8 cellular contexts compared by ENCODE assay signal in genomic region chr2:15591373-15591691, GRCh38. TPM values are rescaled to one million over a fixed set of nuclear protein-coding genes. Genes with fewer than 3 reads are reported as not detected.
DNase-seq lines count a peak whose midpoint lies in the region; ATAC-seq and TF ChIP-seq lines count a peak whose summit lies in the region.

No MANE protein-coding gene starts in this region.

- H3K9me3 Mint-ChIP-seq in activated T-cell treated with anti-CD3 and anti-CD28 coated beads, Interleukin-2, amount 50 U/mL, for 24 hours = no peaks in the 10 kb centered on the region

- H3K4me1 Mint-ChIP-seq in activated T-cell treated with anti-CD3 and anti-CD28 coated beads, Interleukin-2, amount 50 U/mL, for 24 hours (ENCODE audit: low read depth) = peaks cover 35% of the 10 kb centered on the region

- peak overlapping the region; percentile 98 for H3K27ac Mint-ChIP-seq in activated T-cell treated with anti-CD3 and anti-CD28 coated beads, Interleukin-2, amount 50 U/mL, for 24 hours

- peak overlapping the region; percentile 94 for H3K4me3 Mint-ChIP-seq in activated T-cell treated with anti-CD3 and anti-CD28 coated beads, Interleukin-2, amount 50 U/mL, for 24 hours

- TF ChIP-seq CTCF in adrenal gland (IDR thresholded peaks at IDR 0.05) (no peak), left lung (IDR thresholded peaks at IDR 0.05) (no peak), thoracic aorta (IDR thresholded peaks at IDR 0.05) (no peak)

- no peak for ATAC-seq in left lung
- ATAC-seq in thoracic aorta (ENCODE audit: insufficient number of reproducible peaks, low FRiP score, low read depth) = no peak
- ATAC-seq in GM19467 (IDR thresholded peaks at IDR 0.05; ENCODE audit: unreplicated experiment) = no peak

- H3K9me3 ChIP-seq in adrenal gland (replicated peaks in 1 of 3) (no peaks in the 10 kb centered on the region), left lung (no peaks in the 10 kb centered on the region), thoracic aorta (no peaks in the 10 kb centered on the region)

- WGBS in adrenal gland, 4 donors = 20 to 39% (median 24%) methylated on average over 4 to 7 of the region's 7 CpGs

- H3K27me3 ChIP-seq in adrenal gland = no peaks in the 10 kb centered on the region
- no peaks in the 10 kb centered on the region for H3K27me3 ChIP-seq in left lung
- H3K27me3 ChIP-seq in thoracic aorta (replicated peaks; ENCODE audit: insufficient read depth) = no peaks in the 10 kb centered on the region

- no peak for DNase-seq in activated T-cell treated with anti-CD3 and anti-CD28 coated beads, Interleukin-2, amount 50 U/mL, for 24 hours
- no peak for DNase-seq in activated T-cell treated with anti-CD3 and anti-CD28 coated beads, Interleukin-2, amount 50 U/mL, for 48 hours
- DNase-seq in adrenal gland (no peak), left lung (no peak), thoracic aorta (ENCODE audit: low spot score) (no peak), C1 segment of cervical spinal cord (lab: John Stamatoyannopoulos, UW) (no peak)
- no peak for DNase-seq in activated CD8-positive, alpha-beta memory T cell treated with anti-CD3 and anti-CD28 coated beads, Interleukin-2, amount 50 U/mL, for 4 hours

- TF ChIP-seq POLR2A in adrenal gland (IDR thresholded peaks at IDR 0.05) = no peak

- H3K4me3 ChIP-seq in adrenal gland (peak overlapping the region in 2 of 4 donors; percentile 83 to 100), left lung (peak overlapping the region; percentile 70 to 87), thoracic aorta (peak overlapping the region; percentile 74)

- H3K36me3 Mint-ChIP-seq in activated T-cell treated with anti-CD3 and anti-CD28 coated beads, Interleukin-2, amount 50 U/mL, for 24 hours (ENCODE audit: low read depth) = peaks cover 50% of the 10 kb centered on the region

- H3K4me1 ChIP-seq in adrenal gland (replicated peaks in 1 of 2) = peaks cover 14 to 35% of the 10 kb centered on the region in 2 donors
- peaks cover 7 to 30% of the 10 kb centered on the region in 2 donors for H3K4me1 ChIP-seq in left lung
- peaks cover 12 to 29% of the 10 kb centered on the region in 2 donors for H3K4me1 ChIP-seq in thoracic aorta (ENCODE audit: control insufficient read depth in 1 of 2, low read depth in 2 of 2)

- H3K27me3 Mint-ChIP-seq in activated T-cell treated with anti-CD3 and anti-CD28 coated beads, Interleukin-2, amount 50 U/mL, for 24 hours = no peaks in the 10 kb centered on the region

- intact Hi-C loops in adrenal gland (cut with DNase I) (no loop called here), left lung (cut with DNase I) (no loop called here)

- H3K27ac ChIP-seq in adrenal gland (peak overlapping the region in 4 of 5 donors; percentile 82 to 98 (median 96)), left lung (peak overlapping the region; percentile 87 to 94), thoracic aorta (peak overlapping the region; percentile 81 to 84)

- H3K36me3 ChIP-seq in adrenal gland (replicated peaks in 1 of 2) (peaks cover 0 to 12% of the 10 kb centered on the region in 2 donors), left lung (peaks cover 0 to 12% of the 10 kb centered on the region in 2 donors), thoracic aorta (no peaks in the 10 kb centered on the region)

RNA-seq across cellular contexts. Expression of gene DDX1, which starts 0.3 kb away (rescaled TPM):
- 10 to 100 TPM; 39.4 to 91.2 (median 77.2) TPM for total RNA-seq in adrenal gland
- 100 to 1,000 TPM in 1 of 3 donors, 10 to 100 TPM in 2; 52.4 to 122 (median 64.3) TPM for polyA plus RNA-seq in adrenal gland
- total RNA-seq in left lung = 10 to 100 TPM; 74.2 to 80.3 TPM
- 10 to 100 TPM; 58.3 to 61.3 TPM for total RNA-seq in thoracic aorta

RNA-seq across cellular contexts. Expression of gene NBAS, which starts 30.2 kb away (rescaled TPM):
- total RNA-seq in adrenal gland (10 to 100 TPM; 36.5 to 51.8 (median 44.3) TPM), left lung (10 to 100 TPM; 36.6 to 45.7 TPM), thoracic aorta (10 to 100 TPM; 31.5 to 32.0 TPM)
- polyA plus RNA-seq in adrenal gland = 10 to 100 TPM; 22.0 to 50.5 (median 50.0) TPM
